8 cellular contexts compared by ENCODE assay signal in genomic region chr6:83067448-83068413, GRCh38. TPM values are rescaled to one million over a fixed set of nuclear protein-coding genes. Genes with fewer than 3 reads are reported as not detected.
DNase-seq lines count a peak whose midpoint lies in the region; ATAC-seq and TF ChIP-seq lines count a peak whose summit lies in the region.

Gene DOP1A (plus strand): TSS chr6:83067671. CDS start chr6:83096978, 29,307 bp downstream.

- H3K27ac ChIP-seq in DOHH2 (ENCODE audit: low read depth, low read length) (peak within 1 kb of the TSS; percentile 67), KOPT-K1 (ENCODE audit: low read depth, low read length, poor library complexity, severe bottlenecking) (peak within 1 kb of the TSS; percentile 64), Peyer's patch (peak within 1 kb of the TSS; percentile 88 to 97 (median 96)), muscle layer of duodenum (ENCODE audit: low read length) (peak within 1 kb of the TSS; percentile 52)

- H3K4me3 Mint-ChIP-seq in activated T-cell treated with anti-CD3 and anti-CD28 coated beads, Interleukin-2, amount 50 U/mL, for 72 hours = peak within 1 kb of the TSS; percentile 92

- H3K36me3 ChIP-seq in DOHH2 (ENCODE audit: control insufficient read depth, low read length) (peaks cover 6% of the 10 kb centered on the region), KOPT-K1 (ENCODE audit: insufficient read depth, low read length) (no peaks in the 10 kb centered on the region), Peyer's patch (no peaks in the 10 kb centered on the region), muscle layer of duodenum (ENCODE audit: control insufficient read depth in 1 of 2, insufficient read depth in 2 of 2, low read length in 2 of 2) (no peaks in the 10 kb centered on the region)

- peak; percentile 95 to 98 (median 97) for DNase-seq in Peyer's patch
- DNase-seq in activated T-cell treated with anti-CD3 and anti-CD28 coated beads, Interleukin-2, amount 50 U/mL, for 72 hours = peak; percentile 97 to 98
- DNase-seq in stimulated activated CD8-positive, alpha-beta memory T cell treated with anti-CD3 and anti-CD28 coated beads, Interleukin-7, amount 100 ng/mL, for 4 hours (ENCODE audit: low read depth in 2 of 2) = peak; percentile 91 to 96

- peaks cover 6% of the 10 kb centered on the region; the same call in 1 of the 2 replicates for H3F3A ChIP-seq in DOHH2 (ENCODE audit: control insufficient read depth, insufficient read depth)

- no peaks in the 10 kb centered on the region for H4K20me1 ChIP-seq in DOHH2 (ENCODE audit: control insufficient read depth, insufficient read depth, low read depth, low read length)

- no peaks in the 10 kb centered on the region for H3K9me3 Mint-ChIP-seq in activated T-cell treated with anti-CD3 and anti-CD28 coated beads, Interleukin-2, amount 50 U/mL, for 72 hours

- no peaks in the 10 kb centered on the region for H3K27me3 Mint-ChIP-seq in activated T-cell treated with anti-CD3 and anti-CD28 coated beads, Interleukin-2, amount 50 U/mL, for 72 hours (ENCODE audit: low read depth)

- peaks cover 63% of the 10 kb centered on the region for H3K4me1 ChIP-seq in DOHH2 (ENCODE audit: control insufficient read depth, low read length)
- peaks cover 0 to 12% (median 0%) of the 10 kb centered on the region in 4 donors for H3K4me1 ChIP-seq in Peyer's patch
- H3K4me1 ChIP-seq in muscle layer of duodenum (ENCODE audit: control insufficient read depth in 1 of 2, insufficient read depth in 2 of 2, low read length in 2 of 2) = peaks cover 5 to 28% of the 10 kb centered on the region in 2 donors

- peak; percentile 80 for ATAC-seq in GM21786 (IDR thresholded peaks at IDR 0.05; ENCODE audit: unreplicated experiment)
- ATAC-seq in activated T-cell treated with anti-CD3 and anti-CD28 coated beads, Interleukin-2, amount 50 U/mL, for 72 hours (replicated peaks in 1 of 2) = peak; percentile 86 to 88
- ATAC-seq in esophagus mucosa = peak; percentile 94

- H3K4me2 ChIP-seq in DOHH2 (ENCODE audit: low read length) = peak within 1 kb of the TSS; percentile 93

- H3K4me3 ChIP-seq in DOHH2 (ENCODE audit: low read length) = peak within 1 kb of the TSS; percentile 80
- peak within 1 kb of the TSS; percentile 80 to 95 (median 90) for H3K4me3 ChIP-seq in Peyer's patch
- H3K4me3 ChIP-seq in muscle layer of duodenum (ENCODE audit: low read depth in 1 of 2, low read length in 2 of 2) = peak within 1 kb of the TSS; percentile 78 to 99

- H3K79me2 ChIP-seq in DOHH2 (ENCODE audit: control insufficient read depth, low read length) = peaks cover 76% of the 10 kb centered on the region

- H3K36me3 Mint-ChIP-seq in activated T-cell treated with anti-CD3 and anti-CD28 coated beads, Interleukin-2, amount 50 U/mL, for 72 hours (ENCODE audit: insufficient read depth in 2 of 2) = no peaks in the 10 kb centered on the region

- peak; percentile 41 to 59 for TF ChIP-seq POLR2A in Peyer's patch (IDR thresholded peaks at IDR 0.05)

- H3K27ac Mint-ChIP-seq in activated T-cell treated with anti-CD3 and anti-CD28 coated beads, Interleukin-2, amount 50 U/mL, for 72 hours = peak within 1 kb of the TSS; percentile 87

- TF ChIP-seq CTCF in DOHH2 (IDR thresholded peaks at IDR 0.05; ENCODE audit: low read depth, low read length, poor library complexity, severe bottlenecking) = peak; percentile 91
- peak; percentile 92 to 97 (median 96) for TF ChIP-seq CTCF in Peyer's patch (IDR thresholded peaks at IDR 0.05)

- no peaks in the 10 kb centered on the region for H3K9me3 ChIP-seq in DOHH2 (ENCODE audit: control insufficient read depth, insufficient read depth, low read length)
- H3K9me3 ChIP-seq in KOPT-K1 (ENCODE audit: insufficient read depth, low read length, poor library complexity, severe bottlenecking) = no peaks in the 10 kb centered on the region
- no peaks in the 10 kb centered on the region for H3K9me3 ChIP-seq in Peyer's patch
- no peaks in the 10 kb centered on the region for H3K9me3 ChIP-seq in muscle layer of duodenum (ENCODE audit: control insufficient read depth in 1 of 2, low read length in 2 of 2)

- peaks cover 53% of the 10 kb centered on the region for H3K4me1 Mint-ChIP-seq in activated T-cell treated with anti-CD3 and anti-CD28 coated beads, Interleukin-2, amount 50 U/mL, for 72 hours (ENCODE audit: low read depth)

- H3K27me3 ChIP-seq in DOHH2 (ENCODE audit: control insufficient read depth, low read length) (no peaks in the 10 kb centered on the region), Peyer's patch (no peaks in the 10 kb centered on the region), muscle layer of duodenum (ENCODE audit: low read depth, low read length) (no peaks in the 10 kb centered on the region)

- no peaks in the 10 kb centered on the region for H3K9me2 ChIP-seq in DOHH2 (replicated peaks; ENCODE audit: control insufficient read depth, low read length)

RNA-seq across cellular contexts. Expression of gene DOP1A, which starts in this region (rescaled TPM):
- total RNA-seq in Peyer's patch (10 to 100 TPM; 52.5 to 59.9 (median 58.0) TPM), esophagus mucosa (16.3 TPM)
- 10 to 100 TPM; 12.0 to 12.6 TPM for total RNA-seq in activated T-cell treated with anti-CD3 and anti-CD28 coated beads, Interleukin-2, amount 50 U/mL, for 72 hours

Comparison
In these comparisons a context has a peak if more than half of its experiments do, and no peak if none do; other contexts are left out.
1. Peak in every context shown above with its lines: DNase-seq, ATAC-seq, H3K4me3 ChIP-seq and H3K27ac ChIP-seq.